1 cellular context compared by ENCODE assay signal in genomic region chr22:22839570-22840314, GRCh38.
A peak's percentile ranks its signal among the peaks of the same experiment; 100 is the strongest.
TF ChIP-seq lines count a peak whose summit lies in the region.

No MANE protein-coding gene starts in this region.

TF ChIP-seq in K562, 482 proteins besides CTCF, POLR2A, EP300 and RAD21 (continued from another document and continues in another):
- TF ChIP-seq FOXP4 (CRISPR knock-in tag; IDR thresholded peaks at IDR 0.05; ENCODE audit: borderline replicate concordance) (0 out of 2 replicates have a peak, but pooled peaks have one; percentile 82), SRSF3 (IDR thresholded peaks at IDR 0.05; ENCODE audit: insufficient read depth, low read length) (no peak), TCF15 (CRISPR knock-in tag; IDR thresholded peaks at IDR 0.05) (no peak), NONO (IDR thresholded peaks at IDR 0.05; ENCODE audit: low read depth in 2 of 2, low read length in 1 of 2) (no peak), CBX1 (IDR thresholded peaks at IDR 0.05; ENCODE audit: low read depth) (no peak), ATF7 (IDR thresholded peaks at IDR 0.05) (no peak), CHAMP1 (IDR thresholded peaks at IDR 0.05) (no peak), ZC3H8 (IDR thresholded peaks at IDR 0.05) (no peak), ZBTB1 (CRISPR knock-in tag; IDR thresholded peaks at IDR 0.05; ENCODE audit: borderline replicate concordance, low read depth) (0 out of 2 replicates have a peak, but pooled peaks have one; percentile 47), L3MBTL2 (IDR thresholded peaks at IDR 0.05) (no peak), ARNT (IDR thresholded peaks at IDR 0.05) (no peak), ZBTB49 (CRISPR knock-in tag; IDR thresholded peaks at IDR 0.05; ENCODE audit: borderline replicate concordance) (0 out of 2 replicates have a peak, but pooled peaks have one; percentile 60), ZKSCAN1 (IDR thresholded peaks at IDR 0.05; ENCODE audit: low read depth, low read length) (no peak), ASH1L (IDR thresholded peaks at IDR 0.05; ENCODE audit: borderline replicate concordance, low read depth, partially characterized antibody) (no peak), MEIS2 (IDR thresholded peaks at IDR 0.05; ENCODE audit: partially characterized antibody) (no peak), ZNF75A (CRISPR knock-in tag; IDR thresholded peaks at IDR 0.05) (no peak), MXD1 (CRISPR knock-in tag; IDR thresholded peaks at IDR 0.05; ENCODE audit: borderline replicate concordance, poor library complexity, severe bottlenecking) (no peak), NFIX (CRISPR knock-in tag; IDR thresholded peaks at IDR 0.05; ENCODE audit: low read depth) (no peak), ZNF766 (CRISPR knock-in tag; conservative IDR thresholded peaks at IDR 0.05) (no peak), HBP1 (CRISPR knock-in tag; IDR thresholded peaks at IDR 0.05) (no peak), ETV6 (IDR thresholded peaks at IDR 0.05; ENCODE audit: borderline replicate concordance in 1 of 2, low read depth in 2 of 2, low read length in 1 of 2) (no peak), ETV6 (CRISPR knock-in tag; IDR thresholded peaks at IDR 0.05; ENCODE audit: borderline replicate concordance) (0 out of 2 replicates have a peak, but pooled peaks have one; percentile 48), XRCC3 (IDR thresholded peaks at IDR 0.05) (no peak), TSC22D4 (tag; IDR thresholded peaks at IDR 0.05) (no peak), CHD7 (IDR thresholded peaks at IDR 0.05; ENCODE audit: low read depth, low read length) (no peak), DPF2 (IDR thresholded peaks at IDR 0.05) (no peak), ILF3 (IDR thresholded peaks at IDR 0.05; ENCODE audit: borderline replicate concordance) (no peak), KDM4B (IDR thresholded peaks at IDR 0.05; ENCODE audit: borderline replicate concordance in 2 of 2, low read depth in 1 of 2) (no peak), ZC3H4 (CRISPR knock-in tag; IDR thresholded peaks at IDR 0.05; ENCODE audit: borderline replicate concordance) (no peak), KLF16 (IDR thresholded peaks at IDR 0.05) (no peak), NR2C1 (IDR thresholded peaks at IDR 0.05) (no peak), NR2C1 (tag; IDR thresholded peaks at IDR 0.05) (no peak), FOXA3 (CRISPR knock-in tag; conservative IDR thresholded peaks at IDR 0.05 in 1 of 2, IDR thresholded peaks at IDR 0.05 in 1 of 2) (no peak), BRD9 (IDR thresholded peaks at IDR 0.05; ENCODE audit: low read depth, partially characterized antibody) (no peak), SP2 (IDR thresholded peaks at IDR 0.05; ENCODE audit: extremely low read depth, low read depth, low read length, poor library complexity, severe bottlenecking) (no peak), BRF2 (IDR thresholded peaks at IDR 0.05; ENCODE audit: borderline replicate concordance, insufficient read depth, insufficient read length) (no peak)
